In the genomic region with DNA sequence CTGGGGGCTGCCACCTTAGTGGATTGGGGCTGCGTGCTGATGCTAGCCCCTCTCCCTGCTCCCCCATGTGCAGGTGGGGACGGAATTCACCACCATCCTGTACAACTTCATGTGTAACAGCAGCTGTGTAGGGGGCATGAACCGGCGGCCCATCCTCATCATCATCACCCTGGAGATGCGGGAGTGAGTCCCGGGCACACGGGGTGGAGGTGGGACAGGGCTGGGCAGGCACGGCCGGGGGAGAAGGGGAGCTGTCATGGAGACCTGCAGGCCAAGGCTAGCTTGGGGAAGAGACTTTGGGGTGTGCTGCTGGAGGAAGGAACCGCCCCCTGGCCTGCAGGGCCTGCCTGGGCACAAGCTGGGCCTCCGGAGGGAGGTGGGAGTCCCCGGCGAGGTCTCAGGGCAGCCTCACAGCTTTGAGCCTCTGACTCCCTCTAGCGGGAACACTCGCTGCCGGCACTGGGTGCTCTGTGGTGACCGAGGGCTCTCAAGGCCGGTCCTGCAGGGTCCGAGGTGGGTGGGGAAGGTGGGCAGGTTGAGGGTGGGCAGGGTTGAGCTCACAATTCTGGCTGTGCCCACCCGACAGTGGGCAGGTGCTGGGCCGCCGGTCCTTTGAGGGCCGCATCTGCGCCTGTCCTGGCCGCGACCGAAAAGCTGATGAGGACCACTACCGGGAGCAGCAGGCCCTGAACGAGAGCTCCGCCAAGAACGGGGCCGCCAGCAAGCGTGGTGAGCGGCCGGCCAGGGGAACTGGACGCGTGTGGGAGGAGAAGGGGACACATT, we compare ENCODE assay signal across 10 cellular contexts. TPM values are rescaled to one million over a fixed set of nuclear protein-coding genes. Genes with fewer than 3 reads are reported as not detected.
DNase-seq lines count a peak whose midpoint lies in the region; ATAC-seq and TF ChIP-seq lines count a peak whose summit lies in the region.
"Had no signal": no experiment of that assay in that cellular context is flagged by ENCODE, and none has a peak within 500 bp of the region (broad histone marks: within the 10 kb centered on the region; RNA-seq: fewer than 3 reads in every experiment).

No MANE protein-coding gene starts in this region.

- H3K36me3 Mint-ChIP-seq in activated CD4-positive, alpha-beta memory T cell treated with anti-CD3 and anti-CD28 coated beads for 36 hours = no peaks in the 10 kb centered on the region
- no peaks in the 10 kb centered on the region for H3K36me3 Mint-ChIP-seq in activated CD4-positive, alpha-beta memory T cell treated with anti-CD3 and anti-CD28 coated beads, Interleukin-2, amount 10 ng/mL, durations not matched to agents 7 days and 5 days (ENCODE audit: low read depth)
- no peaks in the 10 kb centered on the region for H3K36me3 Mint-ChIP-seq in activated T-helper 1 cell treated with anti-CD3 and anti-CD28 coated beads, Interleukin-12 subunit alpha, Interleukin-12 subunit beta, Interleukin-2, Interleukin-4 antibody, amounts not matched to agents 30 ng/mL and 10 ng/mL and 1 ng/mL, durations not matched to agents 14 hours and 24 hours and 36 hours (ENCODE audit: low read depth)
- no peaks in the 10 kb centered on the region for H3K36me3 Mint-ChIP-seq in T-cell
- H3K36me3 Mint-ChIP-seq: CD4-positive, CD25-positive, alpha-beta regulatory T cell had no signal

- TF ChIP-seq CTCF in fibroblast of pulmonary artery (IDR thresholded peaks at IDR 0.05; ENCODE audit: low read length, missing control alignments) = peak; percentile 54

- H3K4me3 ChIP-seq in fibroblast of pulmonary artery (replicated peaks; ENCODE audit: low read depth, low read length) = no peak overlapping the region

- ATAC-seq in T-cell (replicated peaks in 1 of 4) = no peak
- ATAC-seq: T-helper 17 cell had no signal

- DNase-seq in activated CD4-positive, alpha-beta memory T cell treated with anti-CD3 and anti-CD28 coated beads for 36 hours = peak; percentile 25
- DNase-seq in activated CD4-positive, alpha-beta memory T cell treated with anti-CD3 and anti-CD28 coated beads, Interleukin-2, amount 10 ng/mL, durations not matched to agents 7 days and 5 days = no peak
- DNase-seq in OCI-M1 (lab: John Stamatoyannopoulos, UW) (peak; percentile 15), fibroblast of pulmonary artery (ENCODE audit: low read depth) (peak; percentile 30), NCI-H1417 (lab: John Stamatoyannopoulos, UW) (no peak), T-cell (no peak)
- DNase-seq in stimulated activated CD8-positive, alpha-beta memory T cell treated with anti-CD3 and anti-CD28 coated beads, Interleukin-15, amount 100 ng/mL, for 48 hours (ENCODE audit: low read depth in 2 of 2) = peak; percentile 12 to 14
- no peak for DNase-seq in activated T-helper 1 cell treated with anti-CD3 and anti-CD28 coated beads, Interleukin-12 subunit alpha, Interleukin-12 subunit beta, Interleukin-2, Interleukin-4 antibody, amounts not matched to agents 30 ng/mL and 10 ng/mL and 1 ng/mL, durations not matched to agents 14 hours and 24 hours and 36 hours (ENCODE audit: low spot score)
- DNase-seq: CD4-positive, CD25-positive, alpha-beta regulatory T cell; T-helper 17 cell had no signal

- peaks cover 4% of the 10 kb centered on the region for H3K27me3 Mint-ChIP-seq in activated CD4-positive, alpha-beta memory T cell treated with anti-CD3 and anti-CD28 coated beads for 36 hours
- H3K27me3 Mint-ChIP-seq in activated CD4-positive, alpha-beta memory T cell treated with anti-CD3 and anti-CD28 coated beads, Interleukin-2, amount 10 ng/mL, durations not matched to agents 7 days and 5 days = no peaks in the 10 kb centered on the region
- H3K27me3 Mint-ChIP-seq in activated T-helper 1 cell treated with anti-CD3 and anti-CD28 coated beads, Interleukin-12 subunit alpha, Interleukin-12 subunit beta, Interleukin-2, Interleukin-4 antibody, amounts not matched to agents 30 ng/mL and 10 ng/mL and 1 ng/mL, durations not matched to agents 14 hours and 24 hours and 36 hours (ENCODE audit: insufficient read depth) = no peaks in the 10 kb centered on the region
- H3K27me3 Mint-ChIP-seq in T-cell = peaks cover 7 to 8% of the 10 kb centered on the region in 2 donors
- H3K27me3 Mint-ChIP-seq: CD4-positive, CD25-positive, alpha-beta regulatory T cell had no signal

- H3K9me3 Mint-ChIP-seq in activated CD4-positive, alpha-beta memory T cell treated with anti-CD3 and anti-CD28 coated beads for 36 hours = no peaks in the 10 kb centered on the region
- H3K9me3 Mint-ChIP-seq in activated CD4-positive, alpha-beta memory T cell treated with anti-CD3 and anti-CD28 coated beads, Interleukin-2, amount 10 ng/mL, durations not matched to agents 7 days and 5 days = no peaks in the 10 kb centered on the region
- no peaks in the 10 kb centered on the region for H3K9me3 Mint-ChIP-seq in activated T-helper 1 cell treated with anti-CD3 and anti-CD28 coated beads, Interleukin-12 subunit alpha, Interleukin-12 subunit beta, Interleukin-2, Interleukin-4 antibody, amounts not matched to agents 30 ng/mL and 10 ng/mL and 1 ng/mL, durations not matched to agents 14 hours and 24 hours and 36 hours
- H3K9me3 Mint-ChIP-seq in T-cell = no peaks in the 10 kb centered on the region

- CTCF ChIA-PET in activated CD4-positive, alpha-beta memory T cell treated with anti-CD3 and anti-CD28 coated beads for 36 hours (lab: Charles Lee) = interaction anchor here (0.6 to 1.3 kb wide), 7 partner anchors 9 to 275 kb away, joined by 3 to 4 read pairs (median 3); a partner anchor contains a TSS
- CTCF ChIA-PET in activated CD4-positive, alpha-beta memory T cell treated with anti-CD3 and anti-CD28 coated beads, Interleukin-2, amount 10 ng/mL, durations not matched to agents 7 days and 5 days (lab: Charles Lee) = interaction anchor here (0.8 kb wide), 1 partner anchor 163 kb away, joined by 4 read pairs; no protein-coding TSS in a partner anchor
- CTCF ChIA-PET in T-cell (lab: Charles Lee) = interaction anchor here in 1 of 2 donors (0.6 kb wide), 1 partner anchor 116 kb away, joined by 6 read pairs; no protein-coding TSS in a partner anchor

- intact Hi-C loops in activated CD4-positive, alpha-beta memory T cell treated with anti-CD3 and anti-CD28 coated beads for 36 hours (cut with micrococcal nuclease) = loop anchor here (10.0 kb wide), 2 partner anchors 102 to 272 kb away; a partner anchor contains a TSS
- intact Hi-C loops in activated T-helper 1 cell treated with anti-CD3 and anti-CD28 coated beads, Interleukin-12 subunit alpha, Interleukin-12 subunit beta, Interleukin-2, Interleukin-4 antibody, amounts not matched to agents 30 ng/mL and 10 ng/mL and 1 ng/mL, durations not matched to agents 14 hours and 24 hours and 36 hours (cut with micrococcal nuclease) = no loop called here

- POLR2A ChIA-PET in activated CD4-positive, alpha-beta memory T cell treated with anti-CD3 and anti-CD28 coated beads for 36 hours (lab: Charles Lee) = no interaction called here
- POLR2A ChIA-PET in activated CD4-positive, alpha-beta memory T cell treated with anti-CD3 and anti-CD28 coated beads, Interleukin-2, amount 10 ng/mL, durations not matched to agents 7 days and 5 days (lab: Charles Lee) = no interaction called here
- POLR2A ChIA-PET in T-cell (lab: Charles Lee) = no interaction called here

- no peak overlapping the region for H3K4me3 Mint-ChIP-seq in activated CD4-positive, alpha-beta memory T cell treated with anti-CD3 and anti-CD28 coated beads for 36 hours
- no peak overlapping the region for H3K4me3 Mint-ChIP-seq in activated CD4-positive, alpha-beta memory T cell treated with anti-CD3 and anti-CD28 coated beads, Interleukin-2, amount 10 ng/mL, durations not matched to agents 7 days and 5 days
- H3K4me3 Mint-ChIP-seq in activated T-helper 1 cell treated with anti-CD3 and anti-CD28 coated beads, Interleukin-12 subunit alpha, Interleukin-12 subunit beta, Interleukin-2, Interleukin-4 antibody, amounts not matched to agents 30 ng/mL and 10 ng/mL and 1 ng/mL, durations not matched to agents 14 hours and 24 hours and 36 hours = no peak overlapping the region
- H3K4me3 Mint-ChIP-seq in T-cell = no peak overlapping the region
- H3K4me3 Mint-ChIP-seq: CD4-positive, CD25-positive, alpha-beta regulatory T cell; T-helper 17 cell had no signal

- H3K27ac Mint-ChIP-seq in activated CD4-positive, alpha-beta memory T cell treated with anti-CD3 and anti-CD28 coated beads for 36 hours = no peak overlapping the region
- H3K27ac Mint-ChIP-seq in activated CD4-positive, alpha-beta memory T cell treated with anti-CD3 and anti-CD28 coated beads, Interleukin-2, amount 10 ng/mL, durations not matched to agents 7 days and 5 days = no peak overlapping the region
- H3K27ac Mint-ChIP-seq in activated T-helper 1 cell treated with anti-CD3 and anti-CD28 coated beads, Interleukin-12 subunit alpha, Interleukin-12 subunit beta, Interleukin-2, Interleukin-4 antibody, amounts not matched to agents 30 ng/mL and 10 ng/mL and 1 ng/mL, durations not matched to agents 14 hours and 24 hours and 36 hours = no peak overlapping the region
- H3K27ac Mint-ChIP-seq in T-cell = no peak overlapping the region
- H3K27ac Mint-ChIP-seq: CD4-positive, CD25-positive, alpha-beta regulatory T cell; T-helper 17 cell had no signal

- H3K4me1 Mint-ChIP-seq in activated CD4-positive, alpha-beta memory T cell treated with anti-CD3 and anti-CD28 coated beads for 36 hours (ENCODE audit: low read depth) = no peaks in the 10 kb centered on the region
- H3K4me1 Mint-ChIP-seq in activated CD4-positive, alpha-beta memory T cell treated with anti-CD3 and anti-CD28 coated beads, Interleukin-2, amount 10 ng/mL, durations not matched to agents 7 days and 5 days = no peaks in the 10 kb centered on the region
- no peaks in the 10 kb centered on the region for H3K4me1 Mint-ChIP-seq in activated T-helper 1 cell treated with anti-CD3 and anti-CD28 coated beads, Interleukin-12 subunit alpha, Interleukin-12 subunit beta, Interleukin-2, Interleukin-4 antibody, amounts not matched to agents 30 ng/mL and 10 ng/mL and 1 ng/mL, durations not matched to agents 14 hours and 24 hours and 36 hours (ENCODE audit: low read depth)
- no peaks in the 10 kb centered on the region for H3K4me1 Mint-ChIP-seq in T-cell

RNA-seq across cellular contexts. Expression of a gene that starts 25.0 kb away (rescaled TPM):
- not detected for total RNA-seq in activated CD4-positive, alpha-beta memory T cell treated with anti-CD3 and anti-CD28 coated beads for 36 hours
- total RNA-seq in activated CD4-positive, alpha-beta memory T cell treated with anti-CD3 and anti-CD28 coated beads, Interleukin-2, amount 10 ng/mL, durations not matched to agents 7 days and 5 days = not detected
- total RNA-seq in activated T-helper 1 cell treated with anti-CD3 and anti-CD28 coated beads, Interleukin-12 subunit alpha, Interleukin-12 subunit beta, Interleukin-2, Interleukin-4 antibody, amounts not matched to agents 30 ng/mL and 10 ng/mL and 1 ng/mL, durations not matched to agents 14 hours and 24 hours and 36 hours = not detected in 2 replicates
- not detected for total RNA-seq in T-cell
- total RNA-seq: CD4-positive, CD25-positive, alpha-beta regulatory T cell; T-helper 17 cell had no signal

RNA-seq across cellular contexts. Expression of a gene that starts 45.3 kb away (rescaled TPM):
- 1 to 10 TPM; 2.5 to 2.9 TPM for total RNA-seq in activated CD4-positive, alpha-beta memory T cell treated with anti-CD3 and anti-CD28 coated beads for 36 hours
- not detected for total RNA-seq in activated CD4-positive, alpha-beta memory T cell treated with anti-CD3 and anti-CD28 coated beads, Interleukin-2, amount 10 ng/mL, durations not matched to agents 7 days and 5 days
- total RNA-seq in activated T-helper 1 cell treated with anti-CD3 and anti-CD28 coated beads, Interleukin-12 subunit alpha, Interleukin-12 subunit beta, Interleukin-2, Interleukin-4 antibody, amounts not matched to agents 30 ng/mL and 10 ng/mL and 1 ng/mL, durations not matched to agents 14 hours and 24 hours and 36 hours = 1.0 and 1.2 TPM in 2 replicates
- 1 to 10 TPM; 1.3 to 6.2 (median 4.2) TPM for total RNA-seq in T-cell

Comparison
In these comparisons a context has a peak if more than half of its experiments do, and no peak if none do; other contexts are left out.
1. DNase-seq: peak in activated CD4-positive, alpha-beta memory T cell treated with anti-CD3 and anti-CD28 coated beads for 36 hours (single experiment), OCI-M1 (single experiment), fibroblast of pulmonary artery (single experiment) and stimulated activated CD8-positive, alpha-beta memory T cell treated with anti-CD3 and anti-CD28 coated beads, Interleukin-15, amount 100 ng/mL, for 48 hours (2 of 2); none in activated CD4-positive, alpha-beta memory T cell treated with anti-CD3 and anti-CD28 coated beads, Interleukin-2, amount 10 ng/mL, durations not matched to agents 7 days and 5 days (single experiment), activated T-helper 1 cell treated with anti-CD3 and anti-CD28 coated beads, Interleukin-12 subunit alpha, Interleukin-12 subunit beta, Interleukin-2, Interleukin-4 antibody, amounts not matched to agents 30 ng/mL and 10 ng/mL and 1 ng/mL, durations not matched to agents 14 hours and 24 hours and 36 hours (single experiment), NCI-H1417 (0 of 3) and T-cell (0 of 34).